In genomic region chr10:34203966-34204630, GRCh38 we compare ENCODE assay signal across 20 cellular contexts.
"Had no signal": no experiment of that assay in that cellular context is flagged by ENCODE, and none has a peak within 500 bp of the region (broad histone marks: within the 10 kb centered on the region; RNA-seq: fewer than 3 reads in every experiment).

No MANE protein-coding gene starts in this region.

- ATAC-seq: Panc1, PC-3, SK-N-SH treated with all-trans-retinoic acid at 6 μM for 48 hours had no signal

- H3K36me3 ChIP-seq: SJCRH30 had no signal

- H3K9me3 ChIP-seq: SJCRH30 had no signal

- H3K4me3 ChIP-seq: SJCRH30 had no signal

- H3K27me3 ChIP-seq: SJCRH30 had no signal

- DNase-seq: Karpas-422; NCI-H1092; NCI-H1417 treated with DMSO at 0.1 percent for 48 hours; NCI-H146; NCI-H1694 treated with DMSO at 0.1 percent for 48 hours; NCI-H1930; NCI-H2081 treated with DMSO at 0.1 percent for 48 hours; NCI-H2171; NCI-H226; NCI-H446; NCI-H510A; NCI-H524 treated with DMSO at 0.1 percent for 48 hours; NCI-H774; NK-92 treated with Interleukin-12 subunit alpha and Interleukin-12 subunit beta, amount 100 ng/mL, for 24 hours; PC-3; SHP77 treated with DMSO at 0.1 percent for 48 hours; SJCRH30 had no signal

- H3K27ac ChIP-seq: RWPE1, SJCRH30 had no signal
